8 cellular contexts compared by ENCODE assay signal in genomic region chr12:101407438-101408345, GRCh38. TPM values are rescaled to one million over a fixed set of nuclear protein-coding genes. Genes with fewer than 3 reads are reported as not detected.
DNase-seq lines count a peak whose midpoint lies in the region; ATAC-seq and TF ChIP-seq lines count a peak whose summit lies in the region.

Gene ARL1 (minus strand): TSS chr12:101407772. CDS start chr12:101407645, 127 bp downstream.

- DNase-seq in AG20443 (ENCODE audit: low spot score) (peak; percentile 95), NCI-H446 treated with DMSO at 0.1 percent for 48 hours (lab: John Stamatoyannopoulos, UW) (peak; percentile 78), cerebellum (ENCODE audit: low spot score) (peak; percentile 84), kidney epithelial cell (ENCODE audit: low read depth) (no peak)
- peak; percentile 67 for DNase-seq in activated CD4-positive, alpha-beta T cell treated with anti-CD3 and anti-CD28 coated beads for 1 hour
- peak; percentile 89 for DNase-seq in stimulated activated CD4-positive, alpha-beta T cell treated with anti-CD3 and anti-CD28 coated beads, Interleukin-15, amount 100 ng/mL, for 24 hours

- no peak for TF ChIP-seq CTCF in kidney epithelial cell (IDR thresholded peaks at IDR 0.05; ENCODE audit: insufficient read depth, low read length, poor library complexity, severe bottlenecking)

- ATAC-seq in GM19035 (IDR thresholded peaks at IDR 0.05; ENCODE audit: unreplicated experiment) (peak; percentile 86), HG03342 (IDR thresholded peaks at IDR 0.05; ENCODE audit: unreplicated experiment) (peak; percentile 78)

- H3K36me3 ChIP-seq in kidney epithelial cell (ENCODE audit: control insufficient read depth, insufficient read depth, low read length) = no peaks in the 10 kb centered on the region

- peak within 1 kb of the TSS; percentile 58 for H3K4me3 ChIP-seq in kidney epithelial cell (ENCODE audit: low read depth, low read length)

- no peaks in the 10 kb centered on the region for H3K27me3 ChIP-seq in kidney epithelial cell (ENCODE audit: control insufficient read depth, insufficient read depth, low read length)

RNA-seq across cellular contexts. Expression of gene ARL1, which starts in this region (rescaled TPM):
- 45.5 TPM for total RNA-seq in cerebellum
- total RNA-seq in kidney epithelial cell = 49.2 and 56.2 TPM in 2 replicates
